ENCODE assay signal across 8 cellular contexts in genomic region chr22:20116376-20116950, GRCh38. TPM values are rescaled to one million over a fixed set of nuclear protein-coding genes. Genes with fewer than 3 reads are reported as not detected.
A peak's percentile ranks its signal among the peaks of the same experiment; 100 is the strongest.
DNase-seq lines count a peak whose midpoint lies in the region; ATAC-seq and TF ChIP-seq lines count a peak whose summit lies in the region.

No MANE protein-coding gene starts in this region.

- H3K27me3 ChIP-seq in layer of hippocampus (ENCODE audit: control insufficient read depth, insufficient read depth, low read length) (no peaks in the 10 kb centered on the region), thymus (ENCODE audit: control insufficient read depth, insufficient read depth) (no peaks in the 10 kb centered on the region)

- WGBS in thymus: 15% methylated on average over 27 of the region's 27 CpGs

- H3K4me1 Mint-ChIP-seq in activated CD4-positive, alpha-beta T cell treated with anti-CD3 and anti-CD28 coated beads for 36 hours: peaks cover 48% of the 10 kb centered on the region

- peak overlapping the region; percentile 94 for H3K4me3 Mint-ChIP-seq in activated CD4-positive, alpha-beta T cell treated with anti-CD3 and anti-CD28 coated beads for 36 hours

- peak overlapping the region; percentile 91 for H3K27ac Mint-ChIP-seq in activated CD4-positive, alpha-beta T cell treated with anti-CD3 and anti-CD28 coated beads for 36 hours

- intact Hi-C loops in activated CD4-positive, alpha-beta T cell treated with anti-CD3 and anti-CD28 coated beads for 36 hours (cut with DNase I, micrococcal nuclease): loop anchor here (2.0 to 5.0 kb wide), 7 partner anchors 96 to 1471 kb away; partner anchors contain the start of genes ESS2 (in 1 of the 2), PI4KA (in 1 of the 2), SNAP29 (in 1 of the 2) and TANGO2 (in 1 of the 2)

- no peak for DNase-seq in activated CD4-positive, alpha-beta T cell treated with anti-CD3 and anti-CD28 coated beads for 36 hours
- no peak for DNase-seq in activated CD4-positive, alpha-beta T cell treated with anti-CD3 and anti-CD28 coated beads for 48 hours
- DNase-seq in astrocyte of the cerebellum (ENCODE audit: low read depth) (no peak), NOMO-1 treated with dmso at 0.1 percent for 144 hours (lab: John Stamatoyannopoulos, UW; ENCODE audit: unreplicated experiment) (no peak), NCI-H1436 treated with DMSO at 0.1 percent for 48 hours (lab: John Stamatoyannopoulos, UW) (no peak)

- POLR2A ChIA-PET in activated CD4-positive, alpha-beta T cell treated with anti-CD3 and anti-CD28 coated beads for 36 hours (lab: Charles Lee): interaction anchor here (1.2 to 3.9 kb wide), 4 partner anchors 10 to 204 kb away, joined by 4 to 26 read pairs (median 7); partner anchors contain the start of genes DGCR6L and ZDHHC8

- peaks cover 47% of the 10 kb centered on the region for H3K36me3 Mint-ChIP-seq in activated CD4-positive, alpha-beta T cell treated with anti-CD3 and anti-CD28 coated beads for 36 hours (ENCODE audit: low read depth)

- no peak for TF ChIP-seq CTCF in astrocyte of the cerebellum (IDR thresholded peaks at IDR 0.05; ENCODE audit: low read depth, low read length, missing control alignments)

- CTCF ChIA-PET in activated CD4-positive, alpha-beta T cell treated with anti-CD3 and anti-CD28 coated beads for 36 hours (lab: Charles Lee): interaction anchor here (1.1 kb wide), 1 partner anchor 15 kb away, joined by 5 read pairs; no protein-coding TSS in a partner anchor

- H3K36me3 ChIP-seq in thymus (ENCODE audit: control insufficient read depth, insufficient read depth): peaks cover 64% of the 10 kb centered on the region

- peaks cover 30% of the 10 kb centered on the region for H3K4me1 ChIP-seq in thymus (ENCODE audit: control insufficient read depth, insufficient read depth, low read length)

- no peaks in the 10 kb centered on the region for H3K9me3 ChIP-seq in thymus (ENCODE audit: control insufficient read depth)

- ATAC-seq in activated CD4-positive, alpha-beta T cell treated with anti-CD3 and anti-CD28 coated beads for 36 hours: no peak
- ATAC-seq in GM21526 (IDR thresholded peaks at IDR 0.05; ENCODE audit: low FRiP score, unreplicated experiment): no peak

- H3K27ac ChIP-seq in layer of hippocampus (ENCODE audit: low read depth, low read length): peak overlapping the region; percentile 69
- peak overlapping the region; percentile 80 for H3K27ac ChIP-seq in thymus (ENCODE audit: low read depth)

- in situ Hi-C loops in astrocyte of the cerebellum (cut with HindIII; ENCODE audit: low sequenced_read_pairs): no loop called here

- peak overlapping the region; percentile 94 for H3K4me3 ChIP-seq in astrocyte of the cerebellum (ENCODE audit: low read depth, low read length)
- peak overlapping the region; percentile 91 for H3K4me3 ChIP-seq in thymus (ENCODE audit: low read length)

- no peaks in the 10 kb centered on the region for H3K9me3 Mint-ChIP-seq in activated CD4-positive, alpha-beta T cell treated with anti-CD3 and anti-CD28 coated beads for 36 hours (ENCODE audit: low read depth)

- H3K27me3 Mint-ChIP-seq in activated CD4-positive, alpha-beta T cell treated with anti-CD3 and anti-CD28 coated beads for 36 hours: no peaks in the 10 kb centered on the region

RNA-seq across cellular contexts. Expression of gene RANBP1, which starts 0.6 kb away (rescaled TPM):
- total RNA-seq in activated CD4-positive, alpha-beta T cell treated with anti-CD3 and anti-CD28 coated beads for 36 hours: 100 to 1,000 TPM; 402 to 506 TPM
- 78.9 TPM for polyA plus RNA-seq in thymus

RNA-seq across cellular contexts. Expression of gene TRMT2A, which starts 0.6 kb away (rescaled TPM):
- 10 to 100 TPM; 84.4 to 85.9 TPM for total RNA-seq in activated CD4-positive, alpha-beta T cell treated with anti-CD3 and anti-CD28 coated beads for 36 hours
- polyA plus RNA-seq in thymus: 92.4 TPM

RNA-seq across cellular contexts. Expression of gene ZDHHC8, which starts 15.1 kb away (rescaled TPM):
- 10 to 100 TPM; 47.7 to 49.8 TPM for total RNA-seq in activated CD4-positive, alpha-beta T cell treated with anti-CD3 and anti-CD28 coated beads for 36 hours
- polyA plus RNA-seq in thymus: 35.1 TPM

RNA-seq across cellular contexts. Expression of gene CCDC188, which starts 34.4 kb away (rescaled TPM):
- not detected for total RNA-seq in activated CD4-positive, alpha-beta T cell treated with anti-CD3 and anti-CD28 coated beads for 36 hours
- polyA plus RNA-seq in thymus: 0.84 TPM

RNA-seq across cellular contexts. Expression of gene DGCR8, which starts 36.4 kb away (rescaled TPM):
- total RNA-seq in activated CD4-positive, alpha-beta T cell treated with anti-CD3 and anti-CD28 coated beads for 36 hours: 10 to 100 TPM; 31.8 to 32.3 TPM
- polyA plus RNA-seq in thymus: 22.5 TPM
